Comparison of ENCODE assay signal across 17 cellular contexts in genomic region chr6:119334535-119335264, GRCh38. TPM values are rescaled to one million over a fixed set of nuclear protein-coding genes. Genes with fewer than 3 reads are reported as not detected.
DNase-seq lines count a peak whose midpoint lies in the region; ATAC-seq, FAIRE-seq and TF ChIP-seq lines count a peak whose summit lies in the region.
"Had no signal": no experiment of that assay in that cellular context is flagged by ENCODE, and none has a peak within 500 bp of the region (broad histone marks: within the 10 kb centered on the region; RNA-seq: fewer than 3 reads in every experiment).

No MANE protein-coding gene starts in this region.

- TF ChIP-seq POLR2A in GM12891 (IDR thresholded peaks at IDR 0.05; ENCODE audit: low read depth, low read length) = no peak

- H3K9me3 ChIP-seq in mucosa of descending colon = no peaks in the 10 kb centered on the region
- H3K9me3 ChIP-seq: esophagus muscularis mucosa had no signal

- H3K4me3 ChIP-seq in mucosa of descending colon = no peak overlapping the region
- H3K4me3 ChIP-seq: esophagus muscularis mucosa had no signal

- ATAC-seq in omental fat pad (ENCODE audit: low FRiP score) (peak; percentile 44), GM21528 (IDR thresholded peaks at IDR 0.05; ENCODE audit: low FRiP score, unreplicated experiment) (no peak), mucosa of descending colon (no peak)
- ATAC-seq: naive thymus-derived CD4-positive, alpha-beta T cell had no signal

- intact Hi-C loops in mucosa of descending colon (cut with DNase I, micrococcal nuclease) = no loop called here

- no peak for DNase-seq in GM12891 (ENCODE audit: insufficient read length, low spot score)
- DNase-seq in glomerular endothelial cell (ENCODE audit: extremely low read depth, low read depth, low spot score) = peak; percentile 23
- no peak for DNase-seq in omental fat pad (ENCODE audit: low spot score)
- no peak for DNase-seq in mucosa of descending colon
- DNase-seq in NCI-H82 (lab: John Stamatoyannopoulos, UW) = no peak
- DNase-seq in activated CD4-positive, alpha-beta T cell treated with anti-CD3 and anti-CD28 coated beads for 1 hour = no peak
- DNase-seq: activated CD8-positive, alpha-beta memory T cell treated with anti-CD3 and anti-CD28 coated beads for 24 hours; activated effector memory CD4-positive, alpha-beta T cell treated with Interleukin-2 at 50 U/mL for 16 hours; anterior cingulate cortex; DMS153; Karpas-422; naive thymus-derived CD4-positive, alpha-beta T cell; NCI-H1436; WERI-Rb-1 had no signal

- H3K36me3 ChIP-seq in mucosa of descending colon (ENCODE audit: low read depth) = no peaks in the 10 kb centered on the region
- H3K36me3 ChIP-seq: WERI-Rb-1 had no signal

- TF ChIP-seq CTCF in omental fat pad (IDR thresholded peaks at IDR 0.05) = no peak
- no peak for TF ChIP-seq CTCF in mucosa of descending colon (IDR thresholded peaks at IDR 0.05)

- peak; percentile 66 for FAIRE-seq in GM12891 (lab: Jason Lieb, UNC)

- H3K4me1 ChIP-seq in mucosa of descending colon (ENCODE audit: low read depth) = peaks cover 6% of the 10 kb centered on the region

TF ChIP-seq in GM12891, 5 proteins besides CTCF, POLR2A, EP300 and RAD21:
- no peak for TF ChIP-seq PAX5 (IDR thresholded peaks at IDR 0.05; ENCODE audit: insufficient read depth, low read length, severe bottlenecking)
- no peak for TF ChIP-seq POLR2AphosphoS5 (IDR thresholded peaks at IDR 0.05; ENCODE audit: low read depth, low read length)
- TF ChIP-seq SPI1 (IDR thresholded peaks at IDR 0.05; ENCODE audit: low read depth, low read length) = no peak
- TF ChIP-seq TAF1 (IDR thresholded peaks at IDR 0.05; ENCODE audit: low read depth, low read length) = no peak
- no peak for TF ChIP-seq POU2F2 (IDR thresholded peaks at IDR 0.05; ENCODE audit: low read depth, low read length)

TF ChIP-seq in PFSK-1, 5 proteins besides CTCF, POLR2A, EP300 and RAD21:
- no peak for TF ChIP-seq SIN3A (IDR thresholded peaks at IDR 0.05; ENCODE audit: borderline replicate concordance, insufficient read depth, low read length)
- TF ChIP-seq, protein P1, sequence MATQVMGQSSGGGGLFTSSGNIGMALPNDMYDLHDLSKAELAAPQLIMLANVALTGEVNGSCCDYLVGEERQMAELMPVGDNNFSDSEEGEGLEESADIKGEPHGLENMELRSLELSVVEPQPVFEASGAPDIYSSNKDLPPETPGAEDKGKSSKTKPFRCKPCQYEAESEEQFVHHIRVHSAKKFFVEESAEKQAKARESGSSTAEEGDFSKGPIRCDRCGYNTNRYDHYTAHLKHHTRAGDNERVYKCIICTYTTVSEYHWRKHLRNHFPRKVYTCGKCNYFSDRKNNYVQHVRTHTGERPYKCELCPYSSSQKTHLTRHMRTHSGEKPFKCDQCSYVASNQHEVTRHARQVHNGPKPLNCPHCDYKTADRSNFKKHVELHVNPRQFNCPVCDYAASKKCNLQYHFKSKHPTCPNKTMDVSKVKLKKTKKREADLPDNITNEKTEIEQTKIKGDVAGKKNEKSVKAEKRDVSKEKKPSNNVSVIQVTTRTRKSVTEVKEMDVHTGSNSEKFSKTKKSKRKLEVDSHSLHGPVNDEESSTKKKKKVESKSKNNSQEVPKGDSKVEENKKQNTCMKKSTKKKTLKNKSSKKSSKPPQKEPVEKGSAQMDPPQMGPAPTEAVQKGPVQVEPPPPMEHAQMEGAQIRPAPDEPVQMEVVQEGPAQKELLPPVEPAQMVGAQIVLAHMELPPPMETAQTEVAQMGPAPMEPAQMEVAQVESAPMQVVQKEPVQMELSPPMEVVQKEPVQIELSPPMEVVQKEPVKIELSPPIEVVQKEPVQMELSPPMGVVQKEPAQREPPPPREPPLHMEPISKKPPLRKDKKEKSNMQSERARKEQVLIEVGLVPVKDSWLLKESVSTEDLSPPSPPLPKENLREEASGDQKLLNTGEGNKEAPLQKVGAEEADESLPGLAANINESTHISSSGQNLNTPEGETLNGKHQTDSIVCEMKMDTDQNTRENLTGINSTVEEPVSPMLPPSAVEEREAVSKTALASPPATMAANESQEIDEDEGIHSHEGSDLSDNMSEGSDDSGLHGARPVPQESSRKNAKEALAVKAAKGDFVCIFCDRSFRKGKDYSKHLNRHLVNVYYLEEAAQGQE (IDR thresholded peaks at IDR 0.05; ENCODE audit: insufficient read depth in 1 of 2, low read depth in 2 of 2, low read length in 2 of 2) = no peak
- peak; percentile 51; the same call in 1 of the 2 replicates for TF ChIP-seq POLR2AphosphoS5 (IDR thresholded peaks at IDR 0.05; ENCODE audit: low read depth, low read length)
- peak; percentile 31 for TF ChIP-seq FOXP2 (optimal IDR thresholded peaks at IDR 0.05; ENCODE audit: borderline replicate concordance, extremely low read depth, extremely low read length, insufficient read depth)
- 0 out of 2 replicates have a peak, but pooled peaks have one; percentile 16 for TF ChIP-seq TAF1 (IDR thresholded peaks at IDR 0.05; ENCODE audit: borderline replicate concordance, insufficient read depth, low read length)

RNA-seq across cellular contexts. Expression of gene MAN1A1, which starts 14.9 kb away (rescaled TPM):
- polyA plus RNA-seq in GM12891 (2012; ENCODE audit: low read depth, missing spikeins) = 9.5 TPM
- 29.8 TPM for polyA plus RNA-seq in PFSK-1 (2012; ENCODE audit: insufficient read length, low read depth)
- total RNA-seq in glomerular endothelial cell (35.4 and 48.1 TPM in 2 replicates), omental fat pad (100 to 1,000 TPM; 210 to 247 (median 229) TPM), mucosa of descending colon (10 to 100 TPM; 45.1 to 74.2 (median 66.4) TPM)
